In the genomic region with DNA sequence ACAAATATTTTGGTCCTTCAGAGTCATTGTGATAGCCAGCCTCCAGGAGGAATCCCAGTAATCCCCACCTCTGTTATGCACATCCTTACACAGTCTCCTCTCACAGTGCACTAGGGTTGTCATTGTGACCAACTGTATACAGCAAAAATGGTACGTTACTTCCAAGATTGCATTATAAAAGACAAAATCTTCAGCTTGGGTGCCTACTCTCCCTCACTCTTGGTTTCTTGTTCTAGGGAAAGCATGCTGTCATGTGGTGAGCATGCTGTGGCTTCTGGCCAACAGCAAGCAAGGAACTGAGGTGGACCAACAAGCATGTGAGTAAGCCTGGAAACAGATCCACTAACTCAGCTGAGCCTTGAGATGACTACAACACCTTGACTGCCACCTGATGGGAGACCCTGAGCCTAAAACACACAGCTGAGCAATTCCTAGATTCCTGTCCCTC, we compare ENCODE assay signal across 8 cellular contexts.
DNase-seq lines count a peak whose midpoint lies in the region; ATAC-seq lines count a peak whose summit lies in the region.

No MANE protein-coding gene starts in this region.

- in situ Hi-C loops in ACHN (cut with HindIII; ENCODE audit: low pct_ligation_motif_present, low pct_unique_long_range_greater_than_20kb, low sequenced_read_pairs): no loop called here

- peak; percentile 60 for ATAC-seq in HG02571 (IDR thresholded peaks at IDR 0.05; ENCODE audit: unreplicated experiment)

- intact Hi-C loops in head of caudate nucleus (cut with DNase I): no loop called here

- DNase-seq in ACHN (peak; percentile 72), astrocyte of the hippocampus (ENCODE audit: low read depth, low spot score) (peak; percentile 92), iris pigment epithelial cell (ENCODE audit: low read depth) (peak; percentile 94), head of caudate nucleus (no peak), NCI-H774 (lab: John Stamatoyannopoulos, UW) (no peak)
- DNase-seq in stimulated activated CD4-positive, alpha-beta T cell treated with anti-CD3 and anti-CD28 coated beads, Interleukin-4, amount 100 ng/mL, for 4 hours: no peak
- no peak for DNase-seq in stimulated activated CD8-positive, alpha-beta memory T cell treated with anti-CD3 and anti-CD28 coated beads, Interleukin-4, amount 100 ng/mL, for 48 hours

Comparison
In these comparisons a context has a peak if more than half of its experiments do, and no peak if none do; other contexts are left out.
1. DNase-seq: peak in ACHN (single experiment), astrocyte of the hippocampus (single experiment) and iris pigment epithelial cell (single experiment); none in head of caudate nucleus (0 of 42), stimulated activated CD4-positive, alpha-beta T cell treated with anti-CD3 and anti-CD28 coated beads, Interleukin-4, amount 100 ng/mL, for 4 hours (0 of 2), NCI-H774 (single experiment) and stimulated activated CD8-positive, alpha-beta memory T cell treated with anti-CD3 and anti-CD28 coated beads, Interleukin-4, amount 100 ng/mL, for 48 hours (single experiment).